ENCODE assay signal across 8 cellular contexts in genomic region chr22:39534591-39535301, GRCh38. TPM values are rescaled to one million over a fixed set of nuclear protein-coding genes. Genes with fewer than 3 reads are reported as not detected.
DNase-seq lines count a peak whose midpoint lies in the region; ATAC-seq, FAIRE-seq and TF ChIP-seq lines count a peak whose summit lies in the region.

No MANE protein-coding gene starts in this region.

- DNase-seq in ACHN (peak; percentile 66), GM12892 (ENCODE audit: insufficient read length) (peak; percentile 76), NCI-H524 treated with DMSO at 0.1 percent for 48 hours (lab: John Stamatoyannopoulos, UW) (peak; percentile 11), endothelial cell of umbilical vein (ENCODE audit: low read depth, low spot score) (peak; percentile 61), mucosa of descending colon (peak; percentile 86 to 96 (median 89))
- DNase-seq in activated CD8-positive, alpha-beta memory T cell treated with anti-CD3 and anti-CD28 coated beads for 4 hours (ENCODE audit: low read depth in 2 of 2): peak; percentile 57
- DNase-seq in stimulated activated CD8-positive, alpha-beta memory T cell treated with anti-CD3 and anti-CD28 coated beads, Interleukin-7, amount 100 ng/mL, for 1 hour (ENCODE audit: low read depth in 2 of 2): peak; percentile 61 to 74

- dilution Hi-C loops in endothelial cell of umbilical vein (cut with MboI; ENCODE audit: extremely low pct_ligation_motif_present, low sequenced_read_pairs): no loop called here

- no peak overlapping the region for H3K27ac ChIP-seq in endothelial cell of umbilical vein (ENCODE audit: insufficient read depth, low read depth, low read length)

- peaks cover 21% of the 10 kb centered on the region for H3K79me2 ChIP-seq in endothelial cell of umbilical vein (ENCODE audit: control insufficient read depth, insufficient read depth, low read length)

- no peaks in the 10 kb centered on the region for H3K36me3 ChIP-seq in endothelial cell of umbilical vein (ENCODE audit: control insufficient read depth in 2 of 2, extremely low read depth in 1 of 2, insufficient read depth in 2 of 2, low read length in 2 of 2)
- H3K36me3 ChIP-seq in mucosa of descending colon (ENCODE audit: low read depth): no peaks in the 10 kb centered on the region

- H3K4me1 ChIP-seq in endothelial cell of umbilical vein (ENCODE audit: control insufficient read depth, extremely low read depth, insufficient read depth, low read length) (peaks cover 20% of the 10 kb centered on the region), mucosa of descending colon (ENCODE audit: low read depth) (peaks cover 28% of the 10 kb centered on the region)

- POLR2A ChIA-PET in endothelial cell of umbilical vein (lab: Charles Lee): interaction anchor here (0.5 to 0.6 kb wide), 2 partner anchors 15 to 502 kb away, joined by 3 read pairs; no protein-coding TSS in a partner anchor

- H3K9me3 ChIP-seq in endothelial cell of umbilical vein (replicated peaks; ENCODE audit: control insufficient read depth, insufficient read depth, low read length) (no peaks in the 10 kb centered on the region), mucosa of descending colon (no peaks in the 10 kb centered on the region)

- H2AFZ ChIP-seq in endothelial cell of umbilical vein (ENCODE audit: low read depth, low read length): peak overlapping the region; percentile 50

- TF ChIP-seq POLR2A in GM12892 (IDR thresholded peaks at IDR 0.05; ENCODE audit: low read depth, low read length) (no peak), endothelial cell of umbilical vein (IDR thresholded peaks at IDR 0.05; ENCODE audit: low read depth, low read length) (no peak)

- ATAC-seq in mucosa of descending colon: peak; percentile 45
- ATAC-seq in HG03139 (IDR thresholded peaks at IDR 0.05; ENCODE audit: unreplicated experiment): no peak

- CTCF ChIA-PET in endothelial cell of umbilical vein (lab: Charles Lee): interaction anchor here (0.5 to 6.1 kb wide), 26 partner anchors 9 to 1364 kb away, joined by 3 to 157 read pairs (median 4); partner anchors contain the start of gene CACNA1I

- no peak overlapping the region for H3K4me3 ChIP-seq in endothelial cell of umbilical vein (replicated peaks in 1 of 3; ENCODE audit: insufficient read depth in 1 of 3, low read depth in 1 of 3, low read length in 3 of 3)
- no peak overlapping the region for H3K4me3 ChIP-seq in mucosa of descending colon

- no peaks in the 10 kb centered on the region for H3K9me1 ChIP-seq in endothelial cell of umbilical vein (replicated peaks; ENCODE audit: control insufficient read depth, extremely low read depth, insufficient read depth, low read length)

- no TSS peak for BruUV-seq in endothelial cell of umbilical vein (replicated peaks; lab: Mats Ljungman, UMichigan)

- H3K4me2 ChIP-seq in endothelial cell of umbilical vein (ENCODE audit: insufficient read depth, low read length): no peak overlapping the region

- H3K27me3 ChIP-seq in endothelial cell of umbilical vein (ENCODE audit: control insufficient read depth in 2 of 2, insufficient read depth in 2 of 2, low read length in 2 of 2): no peaks in the 10 kb centered on the region

- H4K20me1 ChIP-seq in endothelial cell of umbilical vein (replicated peaks; ENCODE audit: control insufficient read depth, extremely low read depth, insufficient read depth, low read length): no peaks in the 10 kb centered on the region

- TF ChIP-seq CTCF in endothelial cell of umbilical vein (IDR thresholded peaks at IDR 0.05; ENCODE audit: extremely low read depth in 1 of 2, insufficient read depth in 1 of 2, low read depth in 1 of 2, low read length in 2 of 2) (peak; percentile 95 to 98), mucosa of descending colon (IDR thresholded peaks at IDR 0.05) (peak; percentile 81)

- in situ Hi-C loops in ACHN (cut with HindIII; ENCODE audit: low pct_ligation_motif_present, low pct_unique_long_range_greater_than_20kb, low sequenced_read_pairs): no loop called here

- intact Hi-C loops in endothelial cell of umbilical vein (cut with micrococcal nuclease) (loop anchor here (1.0 to 5.0 kb wide), 4 partner anchors 490 to 813 kb away; partner anchors contain the start of genes ADSL and CBX6), mucosa of descending colon (cut with DNase I, micrococcal nuclease) (loop anchor here (5.0 to 10.0 kb wide), 3 partner anchors 488 to 810 kb away; partner anchors contain the start of gene ADSL (in 1 of the 2))

- FAIRE-seq in GM12892 (lab: Jason Lieb, UNC) (peak; percentile 87), endothelial cell of umbilical vein (lab: Jason Lieb, UNC) (peak; percentile 40)

- H3K9ac ChIP-seq in endothelial cell of umbilical vein (replicated peaks; ENCODE audit: extremely low read depth, insufficient read depth, low read length): no peak overlapping the region

TF ChIP-seq in endothelial cell of umbilical vein, 7 proteins besides CTCF, POLR2A, EP300 and RAD21:
- TF ChIP-seq MYC (IDR thresholded peaks at IDR 0.05; ENCODE audit: low read depth, low read length) (no peak), GATA2 (IDR thresholded peaks at IDR 0.05; ENCODE audit: insufficient read depth, insufficient read length, low read depth, low read length) (no peak), JUN (IDR thresholded peaks at IDR 0.05; ENCODE audit: borderline replicate concordance, insufficient read depth, insufficient read length, low read depth) (no peak), EZH2 (IDR thresholded peaks at IDR 0.05; ENCODE audit: borderline replicate concordance, low read depth, low read length, severe bottlenecking) (no peak), FOS (IDR thresholded peaks at IDR 0.05; ENCODE audit: borderline replicate concordance, insufficient read depth, low read length) (no peak)
- TF ChIP-seq, protein P1, sequence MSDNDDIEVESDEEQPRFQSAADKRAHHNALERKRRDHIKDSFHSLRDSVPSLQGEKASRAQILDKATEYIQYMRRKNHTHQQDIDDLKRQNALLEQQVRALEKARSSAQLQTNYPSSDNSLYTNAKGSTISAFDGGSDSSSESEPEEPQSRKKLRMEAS (IDR thresholded peaks at IDR 0.05; ENCODE audit: insufficient read depth, insufficient read length): no peak

RNA-seq across cellular contexts. Expression of gene RPS19BP1, which starts 2.2 kb away (rescaled TPM):
- polyA plus RNA-seq in GM12892 (2012; ENCODE audit: missing spikeins): 46.3 TPM
- total RNA-seq in endothelial cell of umbilical vein (63.0 and 66.6 TPM in 2 replicates), mucosa of descending colon (10 to 100 TPM; 59.1 to 77.7 (median 61.2) TPM)
- polyA plus RNA-seq in endothelial cell of umbilical vein: 84.3 and 96.5 TPM in 2 replicates
- polyA plus RNA-seq in endothelial cell of umbilical vein (2011; cell fraction: cytosol; rRNA removed): 80.6 and 106 TPM in 2 replicates
- 40.1 and 50.0 TPM in 2 replicates for polyA plus RNA-seq in endothelial cell of umbilical vein (2011; cell fraction: nucleus; rRNA removed)
- 45.5 and 46.8 TPM in 2 replicates for polyA plus RNA-seq in endothelial cell of umbilical vein (2012)
- polyA minus RNA-seq in endothelial cell of umbilical vein: 10.0 and 14.4 TPM in 2 replicates
- 9.5 TPM for polyA minus RNA-seq in endothelial cell of umbilical vein (2011; cell fraction: cytosol; rRNA and poly(A)+ RNA removed)
- polyA minus RNA-seq in endothelial cell of umbilical vein (2011; cell fraction: nucleus; rRNA and poly(A)+ RNA removed): 6.6 and 10.2 TPM in 2 replicates

RNA-seq across cellular contexts. Expression of gene ATF4, which starts 14.4 kb away (rescaled TPM):
- 330 TPM for polyA plus RNA-seq in GM12892 (2012; ENCODE audit: missing spikeins)
- total RNA-seq in endothelial cell of umbilical vein: 312 and 324 TPM in 2 replicates
- 581 and 668 TPM in 2 replicates for polyA plus RNA-seq in endothelial cell of umbilical vein
- 869 and 960 TPM in 2 replicates for polyA plus RNA-seq in endothelial cell of umbilical vein (2011; cell fraction: cytosol; rRNA removed)
- 1,073 and 1,121 TPM in 2 replicates for polyA plus RNA-seq in endothelial cell of umbilical vein (2011; cell fraction: nucleus; rRNA removed)
- polyA plus RNA-seq in endothelial cell of umbilical vein (2012): 312 and 313 TPM in 2 replicates
- polyA minus RNA-seq in endothelial cell of umbilical vein: 203 and 214 TPM in 2 replicates
- 187 TPM for polyA minus RNA-seq in endothelial cell of umbilical vein (2011; cell fraction: cytosol; rRNA and poly(A)+ RNA removed)
- 160 and 165 TPM in 2 replicates for polyA minus RNA-seq in endothelial cell of umbilical vein (2011; cell fraction: nucleus; rRNA and poly(A)+ RNA removed)
- total RNA-seq in mucosa of descending colon: 100 to 1,000 TPM; 201 to 581 (median 205) TPM

RNA-seq across cellular contexts. Expression of gene MIEF1, which starts 32.7 kb away (rescaled TPM):
- polyA plus RNA-seq in GM12892 (2012; ENCODE audit: missing spikeins): 15.2 TPM
- total RNA-seq in endothelial cell of umbilical vein (24.7 and 31.1 TPM in 2 replicates), mucosa of descending colon (10 to 100 TPM; 29.8 to 38.4 (median 34.0) TPM)
- polyA plus RNA-seq in endothelial cell of umbilical vein: 14.2 and 14.8 TPM in 2 replicates
- polyA plus RNA-seq in endothelial cell of umbilical vein (2011; cell fraction: cytosol; rRNA removed): 13.2 and 13.6 TPM in 2 replicates
- polyA plus RNA-seq in endothelial cell of umbilical vein (2011; cell fraction: nucleus; rRNA removed): 10.4 and 11.0 TPM in 2 replicates
- polyA plus RNA-seq in endothelial cell of umbilical vein (2012): 16.4 and 18.8 TPM in 2 replicates
- polyA minus RNA-seq in endothelial cell of umbilical vein: 28.1 and 29.4 TPM in 2 replicates
- polyA minus RNA-seq in endothelial cell of umbilical vein (2011; cell fraction: cytosol; rRNA and poly(A)+ RNA removed): 16.6 TPM
- 7.9 and 11.6 TPM in 2 replicates for polyA minus RNA-seq in endothelial cell of umbilical vein (2011; cell fraction: nucleus; rRNA and poly(A)+ RNA removed)

RNA-seq across cellular contexts. Expression of gene CACNA1I, which starts 35.8 kb away (rescaled TPM):
- polyA plus RNA-seq in GM12892 (2012; ENCODE audit: missing spikeins): not detected
- total RNA-seq in endothelial cell of umbilical vein (not detected in 2 replicates), mucosa of descending colon (under 1 TPM; 0.19 to 0.41 (median 0.20) TPM)
- 0.02 TPM in 1 of 2 replicates, not detected in the other for polyA plus RNA-seq in endothelial cell of umbilical vein
- not detected in 2 replicates for polyA plus RNA-seq in endothelial cell of umbilical vein (2011; cell fraction: cytosol; rRNA removed)
- polyA plus RNA-seq in endothelial cell of umbilical vein (2011; cell fraction: nucleus; rRNA removed): 0.01 TPM in 1 of 2 replicates, not detected in the other
- polyA plus RNA-seq in endothelial cell of umbilical vein (2012): not detected in 2 replicates
- polyA minus RNA-seq in endothelial cell of umbilical vein: not detected in 2 replicates
- not detected for polyA minus RNA-seq in endothelial cell of umbilical vein (2011; cell fraction: cytosol; rRNA and poly(A)+ RNA removed)
- polyA minus RNA-seq in endothelial cell of umbilical vein (2011; cell fraction: nucleus; rRNA and poly(A)+ RNA removed): not detected in 2 replicates

Comparison
In these comparisons a context has a peak if more than half of its experiments do, and no peak if none do; other contexts are left out.
1. DNase-seq: peak in every context shown above with its lines; median percentile 89 in mucosa of descending colon; 76 in GM12892; 68 in stimulated activated CD8-positive, alpha-beta memory T cell treated with anti-CD3 and anti-CD28 coated beads, Interleukin-7, amount 100 ng/mL, for 1 hour; 66 in ACHN; 61 in endothelial cell of umbilical vein; 57 in activated CD8-positive, alpha-beta memory T cell treated with anti-CD3 and anti-CD28 coated beads for 4 hours; 11 in NCI-H524 treated with DMSO at 0.1 percent for 48 hours.